ENCODE assay signal across 2 cellular contexts in the genomic region with DNA sequence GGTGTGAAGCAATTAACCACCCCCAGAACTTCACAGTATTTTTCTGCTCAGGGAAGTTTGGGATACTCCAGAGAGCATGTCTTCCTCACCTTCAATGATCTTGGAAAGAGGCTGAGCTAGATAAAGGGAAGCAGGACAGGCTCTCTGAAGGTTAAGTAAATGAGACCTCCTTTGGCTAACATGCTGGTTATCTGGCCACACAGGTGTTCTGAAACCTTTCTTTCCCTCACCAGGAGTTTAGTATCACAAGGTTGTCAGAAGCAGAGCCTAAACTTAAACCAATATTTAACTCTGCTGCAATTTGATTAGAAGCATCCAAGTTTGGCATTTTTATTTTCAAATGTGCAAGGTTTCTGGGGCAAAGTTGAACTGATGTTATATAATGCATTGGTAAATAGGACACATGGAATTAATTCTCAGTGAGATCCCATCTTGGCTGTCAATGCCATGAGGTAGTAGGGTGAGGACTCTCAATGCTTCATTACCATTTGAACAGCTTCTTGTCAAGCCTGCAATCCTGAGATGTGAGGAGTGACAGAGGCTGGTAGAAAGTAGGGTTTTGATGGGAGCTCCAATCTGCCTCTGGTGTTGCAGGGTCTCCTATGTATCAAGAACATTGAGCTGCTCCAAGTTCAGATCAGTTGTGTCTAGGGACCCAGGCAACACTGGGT.
A peak's percentile ranks its signal among the peaks of the same experiment; 100 is the strongest.
TF ChIP-seq lines count a peak whose summit lies in the region.

No MANE protein-coding gene starts in this region.

TF ChIP-seq in WTC11, 78 proteins besides CTCF, POLR2A, EP300 and RAD21:
- TF ChIP-seq NFYB (CRISPR knock-in tag; conservative IDR thresholded peaks at IDR 0.05; ENCODE audit: low read depth), result no peak
- TF ChIP-seq, protein P1, sequence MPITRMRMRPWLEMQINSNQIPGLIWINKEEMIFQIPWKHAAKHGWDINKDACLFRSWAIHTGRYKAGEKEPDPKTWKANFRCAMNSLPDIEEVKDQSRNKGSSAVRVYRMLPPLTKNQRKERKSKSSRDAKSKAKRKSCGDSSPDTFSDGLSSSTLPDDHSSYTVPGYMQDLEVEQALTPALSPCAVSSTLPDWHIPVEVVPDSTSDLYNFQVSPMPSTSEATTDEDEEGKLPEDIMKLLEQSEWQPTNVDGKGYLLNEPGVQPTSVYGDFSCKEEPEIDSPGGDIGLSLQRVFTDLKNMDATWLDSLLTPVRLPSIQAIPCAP (CRISPR knock-in tag; IDR thresholded peaks at IDR 0.05), result no peak

TF ChIP-seq in H1, 55 proteins besides CTCF, POLR2A, EP300 and RAD21:
- TF ChIP-seq CHD1 (IDR thresholded peaks at IDR 0.05; ENCODE audit: low read depth, low read length) (no peak), SIN3A (conservative IDR thresholded peaks at IDR 0.05 in 1 of 2, IDR thresholded peaks at IDR 0.05 in 1 of 2; ENCODE audit: low read depth in 1 of 2, low read length in 2 of 2) (0 out of 4 replicates have a peak, but pooled peaks have one; percentile 50 to 51), POU5F1 (IDR thresholded peaks at IDR 0.05; ENCODE audit: low read depth, low read length) (no peak)
- TF ChIP-seq, protein P2, sequence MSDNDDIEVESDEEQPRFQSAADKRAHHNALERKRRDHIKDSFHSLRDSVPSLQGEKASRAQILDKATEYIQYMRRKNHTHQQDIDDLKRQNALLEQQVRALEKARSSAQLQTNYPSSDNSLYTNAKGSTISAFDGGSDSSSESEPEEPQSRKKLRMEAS (IDR thresholded peaks at IDR 0.05), result 0 out of 2 replicates have a peak, but pooled peaks have one; percentile 18
